In the genomic region with DNA sequence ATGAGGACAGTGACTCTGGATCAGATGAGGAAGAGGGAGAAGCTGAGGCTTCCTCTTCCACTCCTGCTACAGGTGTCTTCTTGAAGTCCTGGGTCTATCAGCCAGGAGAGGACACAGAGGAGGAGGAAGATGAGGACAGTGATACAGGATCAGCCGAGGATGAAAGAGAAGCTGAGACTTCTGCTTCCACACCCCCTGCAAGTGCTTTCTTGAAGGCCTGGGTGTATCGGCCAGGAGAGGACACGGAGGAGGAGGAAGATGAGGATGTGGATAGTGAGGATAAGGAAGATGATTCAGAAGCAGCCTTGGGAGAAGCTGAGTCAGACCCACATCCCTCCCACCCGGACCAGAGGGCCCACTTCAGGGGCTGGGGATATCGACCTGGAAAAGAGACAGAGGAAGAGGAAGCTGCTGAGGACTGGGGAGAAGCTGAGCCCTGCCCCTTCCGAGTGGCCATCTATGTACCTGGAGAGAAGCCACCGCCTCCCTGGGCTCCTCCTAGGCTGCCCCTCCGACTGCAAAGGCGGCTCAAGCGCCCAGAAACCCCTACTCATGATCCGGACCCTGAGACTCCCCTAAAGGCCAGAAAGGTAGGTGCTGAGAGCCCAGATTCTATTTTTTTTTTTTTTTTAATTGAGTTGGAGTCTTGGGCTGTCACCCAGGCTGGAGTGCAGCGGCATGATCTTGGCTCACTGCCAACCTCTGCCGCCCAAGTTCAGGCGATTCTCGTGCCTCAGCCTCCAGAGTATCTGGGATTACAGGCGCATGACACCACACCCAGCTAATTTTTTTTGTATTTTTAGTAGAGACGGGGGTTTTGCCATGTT, we compare ENCODE assay signal across 6 cellular contexts. TPM values are rescaled to one million over a fixed set of nuclear protein-coding genes. Genes with fewer than 3 reads are reported as not detected.
DNase-seq lines count a peak whose midpoint lies in the region; ATAC-seq, FAIRE-seq and TF ChIP-seq lines count a peak whose summit lies in the region.

No MANE protein-coding gene starts in this region.

- intact Hi-C loops in stomach (cut with DNase I; ENCODE audit: low total_unique reads) = no loop called here

- no peak for TF ChIP-seq EP300 in stomach (IDR thresholded peaks at IDR 0.05)

- H3K4me3 ChIP-seq in SJCRH30 (peak overlapping the region; percentile 30), fibroblast of mammary gland (ENCODE audit: control insufficient read depth, low read depth, low read length) (peak overlapping the region; percentile 91), stomach (peak overlapping the region; percentile 73 to 100 (median 96))

- peak overlapping the region; percentile 32 for H3K27ac ChIP-seq in SJCRH30
- H3K27ac ChIP-seq in stomach = peak overlapping the region; percentile 98 to 100 (median 100)

- no peaks in the 10 kb centered on the region for H3K27me3 ChIP-seq in SJCRH30
- no peaks in the 10 kb centered on the region for H3K27me3 ChIP-seq in stomach

- H3K9me3 ChIP-seq in SJCRH30 (replicated peaks) (no peaks in the 10 kb centered on the region), stomach (no peaks in the 10 kb centered on the region)

- peaks cover 22% of the 10 kb centered on the region for H3K36me3 ChIP-seq in SJCRH30
- H3K36me3 ChIP-seq in stomach = peaks cover 34 to 59% (median 50%) of the 10 kb centered on the region in 4 donors

- WGBS in stomach, 5 donors = 7 to 21% (median 12%) methylated on average over 17 of the region's 17 CpGs

- DNase-seq in SJCRH30 (no peak), fibroblast of mammary gland (ENCODE audit: low read depth) (peak; percentile 87), stomach (peak; percentile 61), HTR-8/SVneo (ENCODE audit: insufficient read length, low spot score) (no peak)

- no peak for ATAC-seq in HG02840 (IDR thresholded peaks at IDR 0.05; ENCODE audit: low FRiP score, unreplicated experiment)

- peak; percentile 23 for TF ChIP-seq POLR2A in GM19193 (IDR thresholded peaks at IDR 0.05; ENCODE audit: extremely low read depth, insufficient read depth, insufficient read length)
- TF ChIP-seq POLR2A in stomach (IDR thresholded peaks at IDR 0.05) = no peak

- H3K4me1 ChIP-seq in SJCRH30 (peaks cover 26% of the 10 kb centered on the region), stomach (peaks cover 55 to 70% (median 68%) of the 10 kb centered on the region in 4 donors)

- TF ChIP-seq CTCF in fibroblast of mammary gland (conservative IDR thresholded peaks at IDR 0.05; ENCODE audit: control insufficient read depth, insufficient read depth, low read depth, low read length) (no peak), stomach (IDR thresholded peaks at IDR 0.05) (no peak)

- FAIRE-seq in HTR-8/SVneo (lab: Jason Lieb, UNC) = no peak

RNA-seq across cellular contexts. Expression of a gene that starts 2.3 kb away (rescaled TPM):
- 11.1 and 12.5 TPM in 2 replicates for total RNA-seq in SJCRH30 (2014; rRNA removed; shearing (Covaris generic))
- 100 to 1,000 TPM in 1 of 5 donors, 10 to 100 TPM in 4; 14.6 to 107 (median 35.1) TPM for total RNA-seq in stomach
- 10 to 100 TPM; 34.6 to 59.8 (median 37.1) TPM for polyA plus RNA-seq in stomach

RNA-seq across cellular contexts. Expression of a gene that starts 6.1 kb away (rescaled TPM):
- total RNA-seq in SJCRH30 (2014; rRNA removed; shearing (Covaris generic)) = 19.3 and 26.6 TPM in 2 replicates
- 10 to 100 TPM in 2 of 5 donors, 1 to 10 TPM in 3; 1.7 to 35.6 (median 4.8) TPM for total RNA-seq in stomach
- 10 to 100 TPM; 30.1 to 85.0 (median 75.3) TPM for polyA plus RNA-seq in stomach

RNA-seq across cellular contexts. Expression of a gene that starts 24.0 kb away (rescaled TPM):
- not detected in 2 replicates for total RNA-seq in SJCRH30 (2014; rRNA removed; shearing (Covaris generic))
- total RNA-seq in stomach = 1 to 10 TPM in 2 of 5 donors, not detected in 3; 1.2 to 1.3 TPM
- polyA plus RNA-seq in stomach = not detected

RNA-seq across cellular contexts. Expression of a gene that starts 25.6 kb away (rescaled TPM):
- 91.2 and 97.1 TPM in 2 replicates for total RNA-seq in SJCRH30 (2014; rRNA removed; shearing (Covaris generic))
- 100 to 1,000 TPM; 117 to 503 (median 135) TPM for total RNA-seq in stomach
- 100 to 1,000 TPM in 1 of 3 donors, 10 to 100 TPM in 2; 68.9 to 118 (median 91.5) TPM for polyA plus RNA-seq in stomach

RNA-seq across cellular contexts. Expression of a gene that starts 38.2 kb away (rescaled TPM):
- total RNA-seq in SJCRH30 (2014; rRNA removed; shearing (Covaris generic)) = not detected in 2 replicates
- total RNA-seq in stomach = 10 to 100 TPM in 2 of 5 donors, 1 to 10 TPM in 2, not detected in 1; 2.8 to 41.4 (median 17.3) TPM
- 1 to 10 TPM; 5.4 to 9.8 (median 9.4) TPM for polyA plus RNA-seq in stomach

Comparison
In these comparisons a context has a peak if more than half of its experiments do, and no peak if none do; other contexts are left out.
1. DNase-seq: peak in fibroblast of mammary gland (single experiment) and stomach (single experiment); none in SJCRH30 (0 of 2) and HTR-8/SVneo (single experiment).
2. H3K4me3 ChIP-seq: peak in every context shown above with its lines; median percentile 96 in stomach; 91 in fibroblast of mammary gland; 30 in SJCRH30.